ENCODE assay signal across 25 cellular contexts in genomic region chr17:57496382-57496781, GRCh38.
A peak's percentile ranks its signal among the peaks of the same experiment; 100 is the strongest.
DNase-seq lines count a peak whose midpoint lies in the region; ATAC-seq and TF ChIP-seq lines count a peak whose summit lies in the region.
"Had no signal": no experiment of that assay in that cellular context is flagged by ENCODE, and none has a peak within 500 bp of the region (broad histone marks: within the 10 kb centered on the region; RNA-seq: fewer than 3 reads in every experiment).

No MANE protein-coding gene starts in this region.

- no peaks in the 10 kb centered on the region for H3K27me3 Mint-ChIP-seq in Caco-2 (ENCODE audit: insufficient read depth, unreplicated experiment)
- H3K27me3 Mint-ChIP-seq in nephron progenitor cell (ENCODE audit: low read depth, poor library complexity) = no peaks in the 10 kb centered on the region
- no peaks in the 10 kb centered on the region for H3K27me3 Mint-ChIP-seq in activated CD4-positive, alpha-beta T cell treated with anti-CD3 and anti-CD28 coated beads, Interleukin-2, amount 10 ng/mL, durations not matched to agents 24 days and 14 days
- H3K27me3 Mint-ChIP-seq: CD8-positive, alpha-beta memory T cell had no signal

- no peak overlapping the region for H3K9ac ChIP-seq in OCI-LY1 (ENCODE audit: low read length)

- H3K27ac ChIP-seq in OCI-LY1 (ENCODE audit: low read depth, low read length, poor library complexity, severe bottlenecking) = peak overlapping the region; percentile 91
- H3K27ac ChIP-seq: PC-9, SJCRH30 had no signal

- POLR2A ChIA-PET in Caco-2 (lab: Charles Lee) = no interaction called here

- no peak overlapping the region; the same call in 1 of the 2 replicates for H3K4me2 ChIP-seq in OCI-LY1 (ENCODE audit: low read length)
- H3K4me2 ChIP-seq: PC-9 had no signal

- CTCF ChIA-PET in Caco-2 (lab: Charles Lee) = no interaction called here

- H3K36me3 ChIP-seq in Caco-2 (ENCODE audit: control insufficient read depth, insufficient read depth, low read length) = no peaks in the 10 kb centered on the region
- H3K36me3 ChIP-seq in OCI-LY1 (ENCODE audit: insufficient read depth, low read length) = peaks cover 20% of the 10 kb centered on the region; the same call in 1 of the 2 replicates

- H3K36me3 Mint-ChIP-seq in Caco-2 (ENCODE audit: insufficient read depth, unreplicated experiment) (peaks cover 37% of the 10 kb centered on the region), nephron progenitor cell (ENCODE audit: low read depth) (peaks cover 41% of the 10 kb centered on the region)
- H3K36me3 Mint-ChIP-seq in stimulated activated effector memory CD8-positive, alpha-beta T cell treated with anti-CD3 and anti-CD28 coated beads, Interleukin-12 subunit alpha, Interleukin-12 subunit beta, amount 100 ng/mL, for 72 hours = peaks cover 8% of the 10 kb centered on the region
- H3K36me3 Mint-ChIP-seq in activated CD4-positive, alpha-beta T cell treated with anti-CD3 and anti-CD28 coated beads, Interleukin-2, amount 10 ng/mL, durations not matched to agents 24 days and 14 days (ENCODE audit: low read depth) = peaks cover 1% of the 10 kb centered on the region
- H3K36me3 Mint-ChIP-seq: CD14-positive monocyte had no signal

- TF ChIP-seq CTCF in Caco-2 (IDR thresholded peaks at IDR 0.05; ENCODE audit: insufficient read depth in 1 of 2, low read depth in 1 of 2, low read length in 1 of 2, severe bottlenecking in 1 of 2, unreplicated experiment in 1 of 2) = no peak
- no peak for TF ChIP-seq CTCF in OCI-LY1 (IDR thresholded peaks at IDR 0.05; ENCODE audit: low read length)
- TF ChIP-seq CTCF in nephron progenitor cell (IDR thresholded peaks at IDR 0.05) = no peak

- no peak overlapping the region for H3K4me3 ChIP-seq in Caco-2 (ENCODE audit: low read depth, low read length)
- no peak overlapping the region for H3K4me3 ChIP-seq in OCI-LY1 (ENCODE audit: low read depth, low read length, poor library complexity, severe bottlenecking)
- H3K4me3 ChIP-seq: PC-9, SJCRH30 had no signal

- H3K4me3 Mint-ChIP-seq in Caco-2 (ENCODE audit: unreplicated experiment) (no peak overlapping the region), nephron progenitor cell (no peak overlapping the region)
- no peak overlapping the region for H3K4me3 Mint-ChIP-seq in stimulated activated effector memory CD8-positive, alpha-beta T cell treated with anti-CD3 and anti-CD28 coated beads, Interleukin-12 subunit alpha, Interleukin-12 subunit beta, amount 100 ng/mL, for 72 hours
- H3K4me3 Mint-ChIP-seq in activated CD4-positive, alpha-beta T cell treated with anti-CD3 and anti-CD28 coated beads, Interleukin-2, amount 10 ng/mL, durations not matched to agents 24 days and 14 days = no peak overlapping the region
- H3K4me3 Mint-ChIP-seq: CD14-positive monocyte; CD8-positive, alpha-beta memory T cell had no signal

- no peak for ATAC-seq in stimulated activated effector memory CD8-positive, alpha-beta T cell treated with anti-CD3 and anti-CD28 coated beads, Interleukin-12 subunit alpha, Interleukin-12 subunit beta, amount 100 ng/mL, for 72 hours
- ATAC-seq in HG03460 (IDR thresholded peaks at IDR 0.05; ENCODE audit: unreplicated experiment) (no peak), HG03097 (IDR thresholded peaks at IDR 0.05; ENCODE audit: low FRiP score, unreplicated experiment) (no peak)
- ATAC-seq: HCT116, SK-N-SH treated with all-trans-retinoic acid at 6 μM for 48 hours had no signal

- H3K27me3 ChIP-seq in Caco-2 (replicated peaks; ENCODE audit: control insufficient read depth, insufficient read depth, low read length) (no peaks in the 10 kb centered on the region), OCI-LY1 (ENCODE audit: insufficient read depth, low read length) (no peaks in the 10 kb centered on the region)
- H3K27me3 ChIP-seq: SJCRH30 had no signal

- H3K27ac Mint-ChIP-seq in Caco-2 (ENCODE audit: unreplicated experiment) = peak overlapping the region; percentile 45
- peak overlapping the region; percentile 61 for H3K27ac Mint-ChIP-seq in nephron progenitor cell
- peak overlapping the region; percentile 5 for H3K27ac Mint-ChIP-seq in stimulated activated effector memory CD8-positive, alpha-beta T cell treated with anti-CD3 and anti-CD28 coated beads, Interleukin-12 subunit alpha, Interleukin-12 subunit beta, amount 100 ng/mL, for 72 hours
- H3K27ac Mint-ChIP-seq in activated CD4-positive, alpha-beta T cell treated with anti-CD3 and anti-CD28 coated beads, Interleukin-2, amount 10 ng/mL, durations not matched to agents 24 days and 14 days = no peak overlapping the region

- no peak overlapping the region for H2AFZ ChIP-seq in OCI-LY1 (ENCODE audit: low read length)
- H2AFZ ChIP-seq: PC-9 had no signal

- H3K79me2 ChIP-seq in OCI-LY1 (ENCODE audit: insufficient read depth, low read length) = peaks cover 43% of the 10 kb centered on the region

- DNase-seq in Caco-2 = no peak
- DNase-seq in nephron progenitor cell = no peak
- DNase-seq in stimulated activated effector memory CD8-positive, alpha-beta T cell treated with anti-CD3 and anti-CD28 coated beads, Interleukin-12 subunit alpha, Interleukin-12 subunit beta, amount 100 ng/mL, for 72 hours (ENCODE audit: low spot score in 2 of 2) = no peak
- DNase-seq in activated CD4-positive, alpha-beta T cell treated with anti-CD3 and anti-CD28 coated beads, Interleukin-2, amount 10 ng/mL, durations not matched to agents 24 days and 14 days = no peak
- DNase-seq: Calu3; CD8-positive, alpha-beta memory T cell; DMS79 treated with DMSO at 0.1 percent for 48 hours; Kasumi-1; MV-4-11; NCI-H1105; NCI-H1436 treated with DMSO at 0.1 percent for 48 hours; NCI-H187 treated with DMSO at 0.1 percent for 48 hours; NCI-H2171 treated with DMSO at 0.1 percent for 48 hours; NCI-H345; NCI-H524 treated with DMSO at 0.1 percent for 48 hours; NCI-H774; NK-92 treated with Interleukin-12 subunit alpha and Interleukin-12 subunit beta, amount 100 ng/mL, for 24 hours; PC-9; SJCRH30 had no signal

- no TSS peak for BruUV-seq in Caco-2 (replicated peaks; lab: Mats Ljungman, UMichigan)

- H3K9me2 ChIP-seq in OCI-LY1 (ENCODE audit: low read depth, low read length) = no peaks in the 10 kb centered on the region

- H3K9me3 ChIP-seq in Caco-2 (no peaks in the 10 kb centered on the region), OCI-LY1 (ENCODE audit: low read length) (no peaks in the 10 kb centered on the region)
- H3K9me3 ChIP-seq: SJCRH30 had no signal

- H3K4me1 Mint-ChIP-seq in Caco-2 (ENCODE audit: low read depth, unreplicated experiment) (peaks cover 12% of the 10 kb centered on the region), nephron progenitor cell (peaks cover 82% of the 10 kb centered on the region)
- peaks cover 22% of the 10 kb centered on the region for H3K4me1 Mint-ChIP-seq in stimulated activated effector memory CD8-positive, alpha-beta T cell treated with anti-CD3 and anti-CD28 coated beads, Interleukin-12 subunit alpha, Interleukin-12 subunit beta, amount 100 ng/mL, for 72 hours
- H3K4me1 Mint-ChIP-seq in activated CD4-positive, alpha-beta T cell treated with anti-CD3 and anti-CD28 coated beads, Interleukin-2, amount 10 ng/mL, durations not matched to agents 24 days and 14 days = peaks cover 25% of the 10 kb centered on the region

- intact Hi-C loops in Caco-2 (cut with micrococcal nuclease; ENCODE audit: unreplicated experiment) = no loop called here
- intact Hi-C loops in activated CD4-positive, alpha-beta T cell treated with anti-CD3 and anti-CD28 coated beads, Interleukin-2, amount 10 ng/mL, durations not matched to agents 24 days and 14 days (cut with micrococcal nuclease) = no loop called here

- H3K9me3 Mint-ChIP-seq in Caco-2 (ENCODE audit: unreplicated experiment) = no peaks in the 10 kb centered on the region
- no peaks in the 10 kb centered on the region for H3K9me3 Mint-ChIP-seq in nephron progenitor cell
- no peaks in the 10 kb centered on the region for H3K9me3 Mint-ChIP-seq in stimulated activated effector memory CD8-positive, alpha-beta T cell treated with anti-CD3 and anti-CD28 coated beads, Interleukin-12 subunit alpha, Interleukin-12 subunit beta, amount 100 ng/mL, for 72 hours
- no peaks in the 10 kb centered on the region for H3K9me3 Mint-ChIP-seq in activated CD4-positive, alpha-beta T cell treated with anti-CD3 and anti-CD28 coated beads, Interleukin-2, amount 10 ng/mL, durations not matched to agents 24 days and 14 days
- H3K9me3 Mint-ChIP-seq: CD8-positive, alpha-beta memory T cell had no signal

- H3K4me1 ChIP-seq in Caco-2 (no peaks in the 10 kb centered on the region), OCI-LY1 (ENCODE audit: insufficient read depth, low read length, severe bottlenecking) (peaks cover 98% of the 10 kb centered on the region)
- H3K4me1 ChIP-seq: SJCRH30 had no signal

- no peaks in the 10 kb centered on the region for H3F3A ChIP-seq in OCI-LY1 (ENCODE audit: insufficient read depth, low read length)

- no peaks in the 10 kb centered on the region for H4K20me1 ChIP-seq in OCI-LY1 (ENCODE audit: insufficient read depth, low read length)
